ENCODE assay signal across 8 cellular contexts in the genomic region with DNA sequence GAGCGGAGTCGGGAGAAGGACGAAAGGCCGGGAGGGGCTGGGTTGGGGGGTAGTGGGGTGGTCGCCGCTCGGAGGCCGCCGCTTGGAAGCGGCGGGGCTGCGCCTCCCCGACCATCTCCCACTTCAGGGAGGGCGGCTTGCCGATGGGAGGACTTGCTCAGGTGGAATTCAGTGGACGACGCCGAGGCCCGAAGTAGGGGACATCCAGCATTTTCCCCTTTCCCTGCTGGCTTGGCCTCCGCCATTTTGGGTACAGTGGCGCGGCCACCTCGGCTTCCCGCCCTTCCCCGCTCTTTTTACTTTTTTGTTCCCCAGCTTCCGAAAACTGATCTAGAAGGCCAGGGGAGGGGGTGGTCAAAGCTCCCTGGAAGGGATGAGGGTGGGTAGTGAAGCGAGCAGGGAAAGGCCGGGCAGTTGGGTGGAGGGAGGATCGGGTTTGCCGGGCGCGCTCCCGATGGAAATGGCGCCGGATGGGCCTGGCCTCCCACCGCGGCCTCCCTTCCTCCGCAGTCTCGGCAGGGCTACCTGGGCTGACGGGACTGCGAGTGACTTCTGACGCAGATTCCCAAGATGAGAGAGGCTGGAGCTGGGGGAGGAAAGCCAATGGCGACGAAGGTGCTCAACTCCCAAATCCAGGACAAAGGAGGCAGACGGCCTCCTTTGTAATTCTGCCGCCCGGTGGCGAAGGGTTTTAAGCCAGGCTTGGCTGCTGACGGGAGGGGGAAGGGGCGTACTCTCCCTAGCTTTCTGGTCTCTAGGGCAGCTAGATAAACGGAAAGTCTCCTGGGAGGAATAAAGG. TPM values are rescaled to one million over a fixed set of nuclear protein-coding genes. Genes with fewer than 3 reads are reported as not detected.
DNase-seq lines count a peak whose midpoint lies in the region; ATAC-seq, FAIRE-seq and TF ChIP-seq lines count a peak whose summit lies in the region.

A gene (minus strand): TSS at position 670 of the 799 bp plus-strand sequence. CDS start 26,084 bp downstream, outside the sequence.

- peak; percentile 45 to 58 for TF ChIP-seq RAD21 in K562 (CRISPR knock-in tag; conservative IDR thresholded peaks at IDR 0.05 in 1 of 2, IDR thresholded peaks at IDR 0.05 in 1 of 2)

- intact Hi-C loops in K562 (cut with micrococcal nuclease) = loop anchor here (1.0 to 10.0 kb wide), 2 partner anchors 120 to 538 kb away; no protein-coding TSS in a partner anchor
- intact Hi-C loops in sigmoid colon (cut with DNase I) = loop anchor here (1.0 to 10.0 kb wide), 6 partner anchors 72 to 482 kb away; a partner anchor contains a TSS

- H3K27me3 ChIP-seq in K562 (ENCODE audit: control insufficient read depth in 2 of 2, insufficient read depth in 2 of 2, low read length in 2 of 2) (no peaks in the 10 kb centered on the region), iPS DF 6.9 (ENCODE audit: control insufficient read depth, insufficient read depth, low read length) (no peaks in the 10 kb centered on the region), sigmoid colon (no peaks in the 10 kb centered on the region)

- peaks cover 31% of the 10 kb centered on the region for H4K20me1 ChIP-seq in K562 (replicated peaks; ENCODE audit: control insufficient read depth, insufficient read depth, low read length)

- in situ Hi-C loops in K562 (cut with MboI) = no loop called here

- peak within 1 kb of the TSS; percentile 98 to 100 for H3K9ac ChIP-seq in K562 (ENCODE audit: insufficient read depth in 1 of 2, low read depth in 2 of 2, low read length in 2 of 2)

- H2AFZ ChIP-seq in K562 (ENCODE audit: low read depth, low read length) = peak within 1 kb of the TSS; percentile 97

- H3K27ac ChIP-seq in K562 (ENCODE audit: extremely low read depth, low read depth, low read length) (peak within 1 kb of the TSS; percentile 98), iPS DF 6.9 (ENCODE audit: low read length) (no peak within 1 kb of the TSS), sigmoid colon (peak within 1 kb of the TSS; percentile 91 to 100 (median 98))

- H3K4me3 ChIP-seq in GM12865 (ENCODE audit: low read depth, low read length) (peak within 1 kb of the TSS; percentile 82), K562 (peak within 1 kb of the TSS; percentile 66), iPS DF 6.9 (ENCODE audit: low read length) (peak within 1 kb of the TSS; percentile 80), sigmoid colon (peak within 1 kb of the TSS; percentile 72 to 98 (median 87))

- POLR2A ChIA-PET in K562 (lab: Yijun Ruan, JAX) = interaction anchor here (0.6 to 5.4 kb wide), 39 partner anchors 9 to 655 kb away, joined by 3 to 104 read pairs (median 4); a partner anchor contains a TSS

- H3K9me3 ChIP-seq in K562 (replicated peaks; ENCODE audit: control insufficient read depth, insufficient read depth, low read depth, low read length) = no peaks in the 10 kb centered on the region
- H3K9me3 ChIP-seq in iPS DF 6.9 (ENCODE audit: control insufficient read depth, insufficient read depth, low read length) = no peaks in the 10 kb centered on the region
- H3K9me3 ChIP-seq in sigmoid colon = no peaks in the 10 kb centered on the region

- H3K4me1 ChIP-seq in K562 (replicated peaks in 1 of 2; ENCODE audit: control insufficient read depth in 2 of 2, insufficient read depth in 2 of 2, low read length in 2 of 2) = peaks cover 17 to 28% of the 10 kb centered on the region in 2 experiments
- no peaks in the 10 kb centered on the region for H3K4me1 ChIP-seq in iPS DF 6.9 (ENCODE audit: control insufficient read depth, insufficient read depth, low read length)
- H3K4me1 ChIP-seq in sigmoid colon = peaks cover 0 to 61% (median 54%) of the 10 kb centered on the region in 4 donors

- CTCF ChIA-PET in K562 (lab: Yijun Ruan, JAX; ENCODE audit: low intra/inter-chr PET ratio) = interaction anchor here (0.6 to 0.7 kb wide), 2 partner anchors 120 to 477 kb away, joined by 3 read pairs; no protein-coding TSS in a partner anchor

- TF ChIP-seq POLR2A in K562 (conservative IDR thresholded peaks at IDR 0.05) (peak; percentile 4), sigmoid colon (IDR thresholded peaks at IDR 0.05) (peak; percentile 69 to 83)

- TF ChIP-seq EP300 in K562 (IDR thresholded peaks at IDR 0.05; ENCODE audit: low read length) (no peak), sigmoid colon (IDR thresholded peaks at IDR 0.05) (no peak)

- H3K4me2 ChIP-seq in K562 (ENCODE audit: insufficient read depth, low read length) = peak within 1 kb of the TSS; percentile 92

- 1% methylated on average over 49 of the region's 51 CpGs for WGBS in K562 (ENCODE audit: insufficient coverage, low coverage, missing lambda C conversion rate)
- WGBS in iPS DF 6.9 (ENCODE audit: insufficient coverage, insufficient read length) = no CpG with 5 or more reads among the region's 51 CpGs
- WGBS in sigmoid colon, 2 donors = 0 to 1% methylated on average over 51 of the region's 51 CpGs

- peak; percentile 34 for TF ChIP-seq CTCF in GM12865 (IDR thresholded peaks at IDR 0.05; ENCODE audit: insufficient read depth, low read depth, low read length, missing control alignments)
- TF ChIP-seq CTCF in K562 (IDR thresholded peaks at IDR 0.05 in 2 of 3, conservative IDR thresholded peaks at IDR 0.05 in 1 of 3; ENCODE audit: insufficient read depth in 2 of 3, low read depth in 1 of 3, low read length in 3 of 3) = peak; percentile 69 to 77 (median 70)
- TF ChIP-seq CTCF in sigmoid colon (IDR thresholded peaks at IDR 0.05) = peak in 3 of 4 experiments; percentile 19 to 48 (median 47)

- H3K36me3 ChIP-seq in K562 (ENCODE audit: control insufficient read depth, insufficient read depth, low read length) = peaks cover 45% of the 10 kb centered on the region
- no peaks in the 10 kb centered on the region; the same call in 1 of the 2 replicates for H3K36me3 ChIP-seq in iPS DF 6.9 (ENCODE audit: control insufficient read depth, insufficient read depth, low read length)
- no peaks in the 10 kb centered on the region for H3K36me3 ChIP-seq in sigmoid colon

- H3K9me1 ChIP-seq in K562 (ENCODE audit: control insufficient read depth, insufficient read depth, low read length) = peaks cover 7% of the 10 kb centered on the region

- ATAC-seq in HG02763 (IDR thresholded peaks at IDR 0.05; ENCODE audit: unreplicated experiment) (peak; percentile 12), K562 (peak; percentile 73), HG03565 (IDR thresholded peaks at IDR 0.05; ENCODE audit: unreplicated experiment) (no peak)

- peaks cover 67% of the 10 kb centered on the region for H3K79me2 ChIP-seq in K562 (ENCODE audit: control insufficient read depth, insufficient read depth, low read length)

- DNase-seq in GM12865 (ENCODE audit: low read depth) = peak; percentile 77
- peak; percentile 51 for DNase-seq in NCI-H1436 treated with DMSO at 0.1 percent for 48 hours (lab: John Stamatoyannopoulos, UW)
- peak; percentile 34 for DNase-seq in T-helper 22 cell (ENCODE audit: low read depth)
- peak; percentile 65 to 94 (median 76) for DNase-seq in K562 (ENCODE audit: extremely low read depth in 1 of 4, low spot score in 3 of 4)
- no peak for DNase-seq in iPS DF 6.9 (ENCODE audit: low read depth, low spot score)
- peak; percentile 86 for DNase-seq in sigmoid colon

- TSS peak; percentile 33 for BruUV-seq in K562 (replicated peaks; lab: Mats Ljungman, UMichigan)

- peak; percentile 67 for FAIRE-seq in K562 (lab: Jason Lieb, UNC)

TF ChIP-seq in K562, 482 proteins besides CTCF, POLR2A, EP300 and RAD21 (continues in another document):
- no peak for TF ChIP-seq ZNF146 (CRISPR knock-in tag; IDR thresholded peaks at IDR 0.05; ENCODE audit: unreplicated experiment)
- peak; percentile 46; the same call in 1 of the 2 replicates for TF ChIP-seq GABPB1 (CRISPR knock-in tag; IDR thresholded peaks at IDR 0.05)
- no peak for TF ChIP-seq WHSC1 (IDR thresholded peaks at IDR 0.05; ENCODE audit: low read length)
- no peak for TF ChIP-seq COPS2 (conservative IDR thresholded peaks at IDR 0.05)
- no peak for TF ChIP-seq HNRNPL (IDR thresholded peaks at IDR 0.05; ENCODE audit: low read depth, low read length)
- TF ChIP-seq ETV6 (IDR thresholded peaks at IDR 0.05; ENCODE audit: borderline replicate concordance in 1 of 2, low read depth in 2 of 2, low read length in 1 of 2) = no peak
- 0 out of 2 replicates have a peak, but pooled peaks have one; percentile 20 for TF ChIP-seq ETV6 (CRISPR knock-in tag; IDR thresholded peaks at IDR 0.05; ENCODE audit: borderline replicate concordance)
- no peak for TF ChIP-seq KDM2B (CRISPR knock-in tag; IDR thresholded peaks at IDR 0.05)
- TF ChIP-seq, protein P1, sequence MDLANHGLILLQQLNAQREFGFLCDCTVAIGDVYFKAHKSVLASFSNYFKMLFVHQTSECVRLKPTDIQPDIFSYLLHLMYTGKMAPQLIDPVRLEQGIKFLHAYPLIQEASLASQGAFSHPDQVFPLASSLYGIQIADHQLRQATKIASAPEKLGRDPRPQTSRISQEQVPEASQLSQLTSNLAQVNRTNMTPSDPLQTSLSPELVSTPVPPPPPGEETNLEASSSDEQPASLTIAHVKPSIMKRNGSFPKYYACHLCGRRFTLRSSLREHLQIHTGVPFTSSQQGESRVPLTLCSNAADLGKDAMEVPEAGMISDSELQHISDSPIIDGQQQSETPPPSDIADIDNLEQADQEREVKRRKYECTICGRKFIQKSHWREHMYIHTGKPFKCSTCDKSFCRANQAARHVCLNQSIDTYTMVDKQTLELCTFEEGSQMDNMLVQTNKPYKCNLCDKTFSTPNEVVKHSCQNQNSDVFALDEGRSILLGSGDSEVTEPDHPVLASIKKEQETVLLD (IDR thresholded peaks at IDR 0.05) = no peak
- TF ChIP-seq ZC3H4 (CRISPR knock-in tag; IDR thresholded peaks at IDR 0.05; ENCODE audit: borderline replicate concordance) = peak; percentile 95

RNA-seq across cellular contexts. Expression of the gene that starts here (rescaled TPM):
- total RNA-seq in K562 (2011; cell fraction: chromatin; rRNA removed; ENCODE audit: low replicate concordance) = 3.8 and 5.0 TPM in 2 replicates
- 1.8 and 2.3 TPM in 2 replicates for total RNA-seq in K562 (2011; cell fraction: nucleolus; rRNA removed)
- total RNA-seq in K562 (2011; cell fraction: nucleoplasm; rRNA removed) = 4.3 and 9.5 TPM in 2 replicates
- total RNA-seq in K562 (2014; rRNA removed) (1.7 and 2.6 TPM in 2 replicates), K562 (2014; rRNA removed; fragmentation: Illumina TruSeq; extraction: Trizol) (4.3 and 4.8 TPM in 2 replicates), K562 (2015; rRNA removed; fragmentation: Illumina TruSeq; extraction: Trizol) (2.0 and 2.7 TPM in 2 replicates), K562 (2021) (2.2 and 2.5 TPM in 2 replicates), sigmoid colon (10 to 100 TPM in 1 of 4 donors, 1 to 10 TPM in 3; 4.6 to 10.7 (median 7.0) TPM)
- polyA plus RNA-seq in K562 (2011; rRNA removed) (1.2 and 1.8 TPM in 2 replicates), K562 (2014; fragmentation: Illumina TruSeq; extraction: Trizol) (2.8 and 3.3 TPM in 2 replicates), K562 (2014; fragmentation: Nextera tagmentation; extraction: Ambion mirVana) (1 to 10 TPM; 1.7 to 2.1 TPM), K562 (2014; rRNA removed) (2.7 and 2.9 TPM in 2 replicates), sigmoid colon (10 to 100 TPM; 19.4 to 83.7 (median 61.9) TPM)
- 0.22 and 0.68 TPM in 2 replicates for polyA plus RNA-seq in K562 (2011; cell fraction: cytosol; rRNA removed)
- polyA plus RNA-seq in K562 (2011; cell fraction: nucleus; rRNA removed) = 2.0 and 2.1 TPM in 2 replicates
- polyA plus RNA-seq in K562 (2012) = 2.0 and 3.0 TPM in 2 replicates
- polyA minus RNA-seq in K562 (2011; rRNA and poly(A)+ RNA removed) = 0.53 and 0.81 TPM in 2 replicates
- 0.76 TPM in 1 of 2 replicates, not detected in the other for polyA minus RNA-seq in K562 (2011; cell fraction: cytosol; rRNA and poly(A)+ RNA removed)
- polyA minus RNA-seq in K562 (2011; cell fraction: nucleus; rRNA and poly(A)+ RNA removed) = 0.94 and 1.7 TPM in 2 replicates

Comparison
In these comparisons a context has a peak if more than half of its experiments do, and no peak if none do; other contexts are left out.
1. RNA of the gene that starts here (polyA plus RNA-seq): 19.4 to 83.7 TPM in sigmoid colon; 0.22 to 3.3 TPM in K562; every median in the first group is over 4 times any median in the second.
2. Peak in every context shown above with its lines, with median percentiles within 50 percentile points of each other: H3K4me3 ChIP-seq and CTCF ChIP-seq.